In genomic region chr20:46205349-46205748, GRCh38 we compare ENCODE assay signal across 1 cellular context.
TF ChIP-seq lines count a peak whose summit lies in the region.

No MANE protein-coding gene starts in this region.

TF ChIP-seq in K562, 482 proteins besides CTCF, POLR2A, EP300 and RAD21 (continued from another document):
- TF ChIP-seq, protein P1, sequence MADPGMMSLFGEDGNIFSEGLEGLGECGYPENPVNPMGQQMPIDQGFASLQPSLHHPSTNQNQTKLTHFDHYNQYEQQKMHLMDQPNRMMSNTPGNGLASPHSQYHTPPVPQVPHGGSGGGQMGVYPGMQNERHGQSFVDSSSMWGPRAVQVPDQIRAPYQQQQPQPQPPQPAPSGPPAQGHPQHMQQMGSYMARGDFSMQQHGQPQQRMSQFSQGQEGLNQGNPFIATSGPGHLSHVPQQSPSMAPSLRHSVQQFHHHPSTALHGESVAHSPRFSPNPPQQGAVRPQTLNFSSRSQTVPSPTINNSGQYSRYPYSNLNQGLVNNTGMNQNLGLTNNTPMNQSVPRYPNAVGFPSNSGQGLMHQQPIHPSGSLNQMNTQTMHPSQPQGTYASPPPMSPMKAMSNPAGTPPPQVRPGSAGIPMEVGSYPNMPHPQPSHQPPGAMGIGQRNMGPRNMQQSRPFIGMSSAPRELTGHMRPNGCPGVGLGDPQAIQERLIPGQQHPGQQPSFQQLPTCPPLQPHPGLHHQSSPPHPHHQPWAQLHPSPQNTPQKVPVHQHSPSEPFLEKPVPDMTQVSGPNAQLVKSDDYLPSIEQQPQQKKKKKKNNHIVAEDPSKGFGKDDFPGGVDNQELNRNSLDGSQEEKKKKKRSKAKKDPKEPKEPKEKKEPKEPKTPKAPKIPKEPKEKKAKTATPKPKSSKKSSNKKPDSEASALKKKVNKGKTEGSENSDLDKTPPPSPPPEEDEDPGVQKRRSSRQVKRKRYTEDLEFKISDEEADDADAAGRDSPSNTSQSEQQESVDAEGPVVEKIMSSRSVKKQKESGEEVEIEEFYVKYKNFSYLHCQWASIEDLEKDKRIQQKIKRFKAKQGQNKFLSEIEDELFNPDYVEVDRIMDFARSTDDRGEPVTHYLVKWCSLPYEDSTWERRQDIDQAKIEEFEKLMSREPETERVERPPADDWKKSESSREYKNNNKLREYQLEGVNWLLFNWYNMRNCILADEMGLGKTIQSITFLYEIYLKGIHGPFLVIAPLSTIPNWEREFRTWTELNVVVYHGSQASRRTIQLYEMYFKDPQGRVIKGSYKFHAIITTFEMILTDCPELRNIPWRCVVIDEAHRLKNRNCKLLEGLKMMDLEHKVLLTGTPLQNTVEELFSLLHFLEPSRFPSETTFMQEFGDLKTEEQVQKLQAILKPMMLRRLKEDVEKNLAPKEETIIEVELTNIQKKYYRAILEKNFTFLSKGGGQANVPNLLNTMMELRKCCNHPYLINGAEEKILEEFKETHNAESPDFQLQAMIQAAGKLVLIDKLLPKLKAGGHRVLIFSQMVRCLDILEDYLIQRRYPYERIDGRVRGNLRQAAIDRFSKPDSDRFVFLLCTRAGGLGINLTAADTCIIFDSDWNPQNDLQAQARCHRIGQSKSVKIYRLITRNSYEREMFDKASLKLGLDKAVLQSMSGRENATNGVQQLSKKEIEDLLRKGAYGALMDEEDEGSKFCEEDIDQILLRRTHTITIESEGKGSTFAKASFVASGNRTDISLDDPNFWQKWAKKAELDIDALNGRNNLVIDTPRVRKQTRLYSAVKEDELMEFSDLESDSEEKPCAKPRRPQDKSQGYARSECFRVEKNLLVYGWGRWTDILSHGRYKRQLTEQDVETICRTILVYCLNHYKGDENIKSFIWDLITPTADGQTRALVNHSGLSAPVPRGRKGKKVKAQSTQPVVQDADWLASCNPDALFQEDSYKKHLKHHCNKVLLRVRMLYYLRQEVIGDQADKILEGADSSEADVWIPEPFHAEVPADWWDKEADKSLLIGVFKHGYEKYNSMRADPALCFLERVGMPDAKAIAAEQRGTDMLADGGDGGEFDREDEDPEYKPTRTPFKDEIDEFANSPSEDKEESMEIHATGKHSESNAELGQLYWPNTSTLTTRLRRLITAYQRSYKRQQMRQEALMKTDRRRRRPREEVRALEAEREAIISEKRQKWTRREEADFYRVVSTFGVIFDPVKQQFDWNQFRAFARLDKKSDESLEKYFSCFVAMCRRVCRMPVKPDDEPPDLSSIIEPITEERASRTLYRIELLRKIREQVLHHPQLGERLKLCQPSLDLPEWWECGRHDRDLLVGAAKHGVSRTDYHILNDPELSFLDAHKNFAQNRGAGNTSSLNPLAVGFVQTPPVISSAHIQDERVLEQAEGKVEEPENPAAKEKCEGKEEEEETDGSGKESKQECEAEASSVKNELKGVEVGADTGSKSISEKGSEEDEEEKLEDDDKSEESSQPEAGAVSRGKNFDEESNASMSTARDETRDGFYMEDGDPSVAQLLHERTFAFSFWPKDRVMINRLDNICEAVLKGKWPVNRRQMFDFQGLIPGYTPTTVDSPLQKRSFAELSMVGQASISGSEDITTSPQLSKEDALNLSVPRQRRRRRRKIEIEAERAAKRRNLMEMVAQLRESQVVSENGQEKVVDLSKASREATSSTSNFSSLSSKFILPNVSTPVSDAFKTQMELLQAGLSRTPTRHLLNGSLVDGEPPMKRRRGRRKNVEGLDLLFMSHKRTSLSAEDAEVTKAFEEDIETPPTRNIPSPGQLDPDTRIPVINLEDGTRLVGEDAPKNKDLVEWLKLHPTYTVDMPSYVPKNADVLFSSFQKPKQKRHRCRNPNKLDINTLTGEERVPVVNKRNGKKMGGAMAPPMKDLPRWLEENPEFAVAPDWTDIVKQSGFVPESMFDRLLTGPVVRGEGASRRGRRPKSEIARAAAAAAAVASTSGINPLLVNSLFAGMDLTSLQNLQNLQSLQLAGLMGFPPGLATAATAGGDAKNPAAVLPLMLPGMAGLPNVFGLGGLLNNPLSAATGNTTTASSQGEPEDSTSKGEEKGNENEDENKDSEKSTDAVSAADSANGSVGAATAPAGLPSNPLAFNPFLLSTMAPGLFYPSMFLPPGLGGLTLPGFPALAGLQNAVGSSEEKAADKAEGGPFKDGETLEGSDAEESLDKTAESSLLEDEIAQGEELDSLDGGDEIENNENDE (IDR thresholded peaks at IDR 0.05; ENCODE audit: low read depth, low read length): no peak
- no peak for TF ChIP-seq HNRNPLL (IDR thresholded peaks at IDR 0.05; ENCODE audit: low read depth, low read length, poor library complexity, severe bottlenecking)
- no peak for TF ChIP-seq CBX5 (IDR thresholded peaks at IDR 0.05; ENCODE audit: borderline replicate concordance, low read depth)
- no peak for TF ChIP-seq ZNF347 (CRISPR knock-in tag; IDR thresholded peaks at IDR 0.05; ENCODE audit: low read depth)
- TF ChIP-seq TAF7 (tag; IDR thresholded peaks at IDR 0.05): no peak
- TF ChIP-seq ZNF57 (CRISPR knock-in tag; IDR thresholded peaks at IDR 0.05): no peak
